Comparison of ENCODE assay signal across 22 cellular contexts in the genomic region with DNA sequence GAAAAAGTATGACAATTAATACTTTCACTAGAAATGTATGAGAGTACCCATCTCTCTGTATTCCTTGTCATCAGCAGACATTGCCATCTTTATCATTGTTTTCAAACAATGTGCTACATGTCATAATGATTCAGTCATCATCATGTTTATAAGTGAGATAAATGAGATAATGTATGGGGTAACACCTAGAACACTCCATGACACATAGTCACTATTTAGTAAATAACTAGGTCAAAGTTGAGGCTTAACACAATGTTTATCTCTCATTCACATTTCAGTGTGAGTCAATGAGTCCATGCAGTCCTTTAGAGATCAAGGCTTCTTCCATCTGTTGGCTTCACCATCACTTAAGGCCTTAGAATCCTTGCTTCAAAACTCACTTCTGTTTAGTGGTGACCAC.
DNase-seq lines count a peak whose midpoint lies in the region; ATAC-seq, FAIRE-seq and TF ChIP-seq lines count a peak whose summit lies in the region.
"Had no signal": no experiment of that assay in that cellular context is flagged by ENCODE, and none has a peak within 500 bp of the region (broad histone marks: within the 10 kb centered on the region; RNA-seq: fewer than 3 reads in every experiment).

No MANE protein-coding gene starts in this region.

- no peaks in the 10 kb centered on the region for H3K27me3 ChIP-seq in IMR-90 (ENCODE audit: control insufficient read depth, insufficient read depth, low read length)
- no peaks in the 10 kb centered on the region for H3K27me3 ChIP-seq in astrocyte (ENCODE audit: insufficient read depth, low read length)
- no peaks in the 10 kb centered on the region for H3K27me3 ChIP-seq in mesenchymal stem cell (ENCODE audit: control insufficient read depth in 1 of 2, insufficient read depth in 1 of 2, low read length in 2 of 2)
- H3K27me3 ChIP-seq in H7 (ENCODE audit: control insufficient read depth, insufficient read depth, low read length) = no peaks in the 10 kb centered on the region
- no peaks in the 10 kb centered on the region for H3K27me3 ChIP-seq in neural progenitor cell
- H3K27me3 ChIP-seq: BE2C had no signal

- H2AK9ac ChIP-seq in IMR-90 (replicated peaks; ENCODE audit: low read depth, low read length, poor library complexity) = no peak overlapping the region

- H3K79me2 ChIP-seq in astrocyte (ENCODE audit: insufficient read depth, low read length) (no peaks in the 10 kb centered on the region), neural progenitor cell (ENCODE audit: low read depth) (no peaks in the 10 kb centered on the region)

- FAIRE-seq in astrocyte (lab: Jason Lieb, UNC) = peak; percentile 37
- FAIRE-seq: RCC 7860 had no signal

- in situ Hi-C loops in IMR-90 (cut with MboI; ENCODE audit: low sequenced_read_pairs) = no loop called here

- H4K5ac ChIP-seq in IMR-90 (ENCODE audit: low read depth, low read length) = no peak overlapping the region

- no peak for TF ChIP-seq CTCF in IMR-90 (conservative IDR thresholded peaks at IDR 0.05; ENCODE audit: low read depth, low read length)
- TF ChIP-seq CTCF in astrocyte (IDR thresholded peaks at IDR 0.05; ENCODE audit: insufficient read depth, low read depth, low read length) = no peak
- TF ChIP-seq CTCF in neural progenitor cell (IDR thresholded peaks at IDR 0.05) = no peak

- H3K27me3 Mint-ChIP-seq in astrocyte (ENCODE audit: low read depth, unreplicated experiment) (no peaks in the 10 kb centered on the region), neural progenitor cell (ENCODE audit: insufficient read depth, low read depth) (no peaks in the 10 kb centered on the region)
- H3K27me3 Mint-ChIP-seq in activated T-helper 1 cell treated with anti-CD3 and anti-CD28 coated beads, Interleukin-12 subunit alpha, Interleukin-12 subunit beta, Interleukin-2, Interleukin-4 antibody, amounts not matched to agents 30 ng/mL and 10 ng/mL and 1 ng/mL, durations not matched to agents 14 hours and 24 hours and 36 hours (ENCODE audit: insufficient read depth) = no peaks in the 10 kb centered on the region
- H3K27me3 Mint-ChIP-seq: CD4-positive, CD25-positive, alpha-beta regulatory T cell had no signal

- no peaks in the 10 kb centered on the region for H3K36me3 ChIP-seq in IMR-90 (ENCODE audit: control insufficient read depth, insufficient read depth, low read length)
- no peaks in the 10 kb centered on the region for H3K36me3 ChIP-seq in astrocyte (ENCODE audit: insufficient read depth, low read length)
- no peaks in the 10 kb centered on the region for H3K36me3 ChIP-seq in mesenchymal stem cell (ENCODE audit: control insufficient read depth in 1 of 2, insufficient read depth in 2 of 2, low read depth in 1 of 2, low read length in 2 of 2)
- no peaks in the 10 kb centered on the region for H3K36me3 ChIP-seq in H7 (replicated peaks; ENCODE audit: control insufficient read depth, insufficient read depth, low read length)
- no peaks in the 10 kb centered on the region for H3K36me3 ChIP-seq in neural progenitor cell
- H3K36me3 ChIP-seq: BE2C had no signal

- H3K4me1 ChIP-seq in IMR-90 (ENCODE audit: control insufficient read depth, insufficient read depth, low read length) = no peaks in the 10 kb centered on the region
- peaks cover 3% of the 10 kb centered on the region for H3K4me1 ChIP-seq in astrocyte (ENCODE audit: insufficient read depth, low read length)
- H3K4me1 ChIP-seq in mesenchymal stem cell (ENCODE audit: control insufficient read depth, insufficient read depth, low read depth, low read length) = no peaks in the 10 kb centered on the region
- H3K4me1 ChIP-seq in neural progenitor cell = no peaks in the 10 kb centered on the region
- H3K4me1 ChIP-seq: BE2C had no signal

- no peak overlapping the region for H2BK12ac ChIP-seq in mesenchymal stem cell (ENCODE audit: low read length in 2 of 2)

- H3K4me2 ChIP-seq in IMR-90 (ENCODE audit: low read depth, low read length) (no peak overlapping the region), astrocyte (ENCODE audit: low read length) (no peak overlapping the region), mesenchymal stem cell (ENCODE audit: low read length, poor library complexity, severe bottlenecking) (no peak overlapping the region), neural progenitor cell (no peak overlapping the region)

- CTCF ChIA-PET in IMR-90 (lab: Yijun Ruan, JAX) = no interaction called here

- BruUV-seq in IMR-90 (replicated peaks; lab: Mats Ljungman, UMichigan) = no TSS peak

- POLR2A ChIA-PET in IMR-90 (lab: Charles Lee; ENCODE audit: unreplicated experiment) = no interaction called here

- no peaks in the 10 kb centered on the region for H3K9me3 ChIP-seq in IMR-90 (ENCODE audit: control insufficient read depth, insufficient read depth, low read length)
- H3K9me3 ChIP-seq in astrocyte (ENCODE audit: insufficient read depth, low read depth, low read length) = no peaks in the 10 kb centered on the region
- H3K9me3 ChIP-seq in mesenchymal stem cell (ENCODE audit: control insufficient read depth, low read length) = no peaks in the 10 kb centered on the region
- no peaks in the 10 kb centered on the region for H3K9me3 ChIP-seq in neural progenitor cell (ENCODE audit: low read depth)
- H3K9me3 ChIP-seq: BE2C had no signal

- H3K36me3 Mint-ChIP-seq in astrocyte (ENCODE audit: low read depth, unreplicated experiment) = no peaks in the 10 kb centered on the region
- no peaks in the 10 kb centered on the region for H3K36me3 Mint-ChIP-seq in activated T-helper 1 cell treated with anti-CD3 and anti-CD28 coated beads, Interleukin-12 subunit alpha, Interleukin-12 subunit beta, Interleukin-2, Interleukin-4 antibody, amounts not matched to agents 30 ng/mL and 10 ng/mL and 1 ng/mL, durations not matched to agents 14 hours and 24 hours and 36 hours (ENCODE audit: low read depth)
- peaks cover 3% of the 10 kb centered on the region for H3K36me3 Mint-ChIP-seq in neural progenitor cell
- H3K36me3 Mint-ChIP-seq: CD4-positive, CD25-positive, alpha-beta regulatory T cell had no signal

- H3K27ac ChIP-seq in IMR-90 (ENCODE audit: insufficient read depth, low read length) (no peak overlapping the region), astrocyte (ENCODE audit: low read depth, low read length) (no peak overlapping the region), mesenchymal stem cell (ENCODE audit: low read length, poor library complexity, severe bottlenecking) (no peak overlapping the region), neural progenitor cell (no peak overlapping the region)

- H4K8ac ChIP-seq in IMR-90 (ENCODE audit: low read depth in 2 of 2, low read length in 2 of 2) (no peak overlapping the region), mesenchymal stem cell (ENCODE audit: low read length) (no peak overlapping the region)

- H3K56ac ChIP-seq in IMR-90 (ENCODE audit: extremely low read depth, insufficient read depth, low read length) = no peak overlapping the region

- H3K79me1 ChIP-seq in IMR-90 (ENCODE audit: low read depth in 1 of 2, low read length in 2 of 2) (no peaks in the 10 kb centered on the region), mesenchymal stem cell (replicated peaks; ENCODE audit: low read length, poor library complexity, severe bottlenecking) (no peaks in the 10 kb centered on the region)

- H3K4me3 Mint-ChIP-seq in astrocyte (ENCODE audit: unreplicated experiment) = no peak overlapping the region
- H3K4me3 Mint-ChIP-seq in activated T-helper 1 cell treated with anti-CD3 and anti-CD28 coated beads, Interleukin-12 subunit alpha, Interleukin-12 subunit beta, Interleukin-2, Interleukin-4 antibody, amounts not matched to agents 30 ng/mL and 10 ng/mL and 1 ng/mL, durations not matched to agents 14 hours and 24 hours and 36 hours = no peak overlapping the region
- no peak overlapping the region for H3K4me3 Mint-ChIP-seq in neural progenitor cell
- H3K4me3 Mint-ChIP-seq: CD4-positive, CD25-positive, alpha-beta regulatory T cell had no signal

- no peak overlapping the region for H3K4me3 ChIP-seq in IMR-90 (ENCODE audit: insufficient read depth, low read depth, low read length)
- no peak overlapping the region for H3K4me3 ChIP-seq in astrocyte (ENCODE audit: insufficient read depth, low read depth, low read length)
- H3K4me3 ChIP-seq in mesenchymal stem cell (ENCODE audit: insufficient read depth in 1 of 2, low read depth in 1 of 2, low read length in 2 of 2) = no peak overlapping the region
- no peak overlapping the region for H3K4me3 ChIP-seq in H7 (ENCODE audit: insufficient read depth, low read depth, low read length)
- H3K4me3 ChIP-seq in neural progenitor cell = no peak overlapping the region

- H2BK120ac ChIP-seq in IMR-90 (ENCODE audit: low read depth, low read length) (no peak overlapping the region), mesenchymal stem cell (ENCODE audit: low read depth, low read length) (no peak overlapping the region)

- H3K9ac ChIP-seq in IMR-90 (ENCODE audit: low read depth, low read length) = no peak overlapping the region
- no peak overlapping the region for H3K9ac ChIP-seq in astrocyte (ENCODE audit: low read length)
- no peak overlapping the region for H3K9ac ChIP-seq in mesenchymal stem cell (ENCODE audit: low read length)
- H3K9ac ChIP-seq in neural progenitor cell = no peak overlapping the region

- H2BK15ac ChIP-seq in IMR-90 (ENCODE audit: low read depth, low read length) (no peak overlapping the region), mesenchymal stem cell (ENCODE audit: low read depth, poor library complexity, severe bottlenecking) (no peak overlapping the region)

- intact Hi-C loops in IMR-90 (cut with micrococcal nuclease) = no loop called here
- intact Hi-C loops in activated T-helper 1 cell treated with anti-CD3 and anti-CD28 coated beads, Interleukin-12 subunit alpha, Interleukin-12 subunit beta, Interleukin-2, Interleukin-4 antibody, amounts not matched to agents 30 ng/mL and 10 ng/mL and 1 ng/mL, durations not matched to agents 14 hours and 24 hours and 36 hours (cut with micrococcal nuclease) = no loop called here

- H3K14ac ChIP-seq in IMR-90 (replicated peaks; ENCODE audit: low read depth, low read length) (no peak overlapping the region), mesenchymal stem cell (ENCODE audit: low read length in 2 of 2) (no peak overlapping the region)

- H2AFZ ChIP-seq in IMR-90 (replicated peaks; ENCODE audit: low read length, poor library complexity) (no peak overlapping the region), astrocyte (ENCODE audit: low read depth, low read length) (no peak overlapping the region), mesenchymal stem cell (ENCODE audit: low read depth, low read length) (no peak overlapping the region), neural progenitor cell (replicated peaks) (no peak overlapping the region)

- H3K4ac ChIP-seq in IMR-90 (ENCODE audit: low read depth, low read length) (no peak overlapping the region), mesenchymal stem cell (ENCODE audit: low read depth in 1 of 2, low read length in 2 of 2) (no peak overlapping the region)

- no peak for TF ChIP-seq POLR2A in IMR-90 (IDR thresholded peaks at IDR 0.05; ENCODE audit: low read depth, low read length)

- H4K20me1 ChIP-seq in IMR-90 (ENCODE audit: insufficient read depth, low read length) (no peaks in the 10 kb centered on the region), astrocyte (ENCODE audit: insufficient read depth, low read length) (no peaks in the 10 kb centered on the region), neural progenitor cell (ENCODE audit: low read depth) (no peaks in the 10 kb centered on the region)

- H2AK5ac ChIP-seq in IMR-90 (ENCODE audit: low read depth, low read length) = no peak overlapping the region
- H2AK5ac ChIP-seq in mesenchymal stem cell (ENCODE audit: low read length, severe bottlenecking) = no peak overlapping the region

- H3K18ac ChIP-seq in IMR-90 (ENCODE audit: low read depth, low read length) (no peak overlapping the region), mesenchymal stem cell (ENCODE audit: low read depth in 1 of 2, low read length in 2 of 2) (no peak overlapping the region)

- H2BK20ac ChIP-seq in IMR-90 (ENCODE audit: low read depth, low read length) = no peak overlapping the region

- H3K23ac ChIP-seq in IMR-90 (ENCODE audit: low read depth, low read length) (no peak overlapping the region), mesenchymal stem cell (ENCODE audit: low read length in 2 of 2) (no peak overlapping the region)

- H4K91ac ChIP-seq in IMR-90 (ENCODE audit: insufficient read depth, low read depth, low read length) = no peak overlapping the region
- H4K91ac ChIP-seq in mesenchymal stem cell (ENCODE audit: low read length) = no peak overlapping the region

- H3K27ac Mint-ChIP-seq in astrocyte (ENCODE audit: unreplicated experiment) (no peak overlapping the region), neural progenitor cell (no peak overlapping the region)
- H3K27ac Mint-ChIP-seq in activated T-helper 1 cell treated with anti-CD3 and anti-CD28 coated beads, Interleukin-12 subunit alpha, Interleukin-12 subunit beta, Interleukin-2, Interleukin-4 antibody, amounts not matched to agents 30 ng/mL and 10 ng/mL and 1 ng/mL, durations not matched to agents 14 hours and 24 hours and 36 hours = no peak overlapping the region
- H3K27ac Mint-ChIP-seq: CD4-positive, CD25-positive, alpha-beta regulatory T cell had no signal

- DNase-seq in EH (ENCODE audit: low read depth) (peak; percentile 35), IMR-90 (peak; percentile 1), astrocyte (ENCODE audit: low read depth) (no peak), mesenchymal stem cell (peak; percentile 29), H7 (no peak), neural progenitor cell (ENCODE audit: low spot score) (no peak)
- no peak for DNase-seq in activated T-helper 1 cell treated with anti-CD3 and anti-CD28 coated beads, Interleukin-12 subunit alpha, Interleukin-12 subunit beta, Interleukin-2, Interleukin-4 antibody, amounts not matched to agents 30 ng/mL and 10 ng/mL and 1 ng/mL, durations not matched to agents 14 hours and 24 hours and 36 hours (ENCODE audit: low spot score)
- DNase-seq: BE2C; CD4-positive, CD25-positive, alpha-beta regulatory T cell; DMS53; Kasumi-1; NCI-H1092 treated with DMSO at 0.1 percent for 48 hours; NCI-H146; NCI-H2081; NCI-H2171 treated with DMSO at 0.1 percent for 48 hours; NCI-H446 treated with DMSO at 0.1 percent for 48 hours; NCI-H748 treated with DMSO at 0.1 percent for 48 hours; NK-92 treated with Interleukin-12 subunit alpha and Interleukin-12 subunit beta, amount 100 ng/mL, for 24 hours; Right ventricle myocardium superior; SW 1271 had no signal

- no peak for TF ChIP-seq RAD21 in IMR-90 (IDR thresholded peaks at IDR 0.05; ENCODE audit: low read length)

- dilution Hi-C loops in IMR-90 (cut with HindIII; ENCODE audit: low sequenced_read_pairs, unreplicated experiment) = no loop called here

- H2BK5ac ChIP-seq in IMR-90 (ENCODE audit: low read depth, low read length, poor library complexity, severe bottlenecking) = no peak overlapping the region
- no peak overlapping the region for H2BK5ac ChIP-seq in mesenchymal stem cell (ENCODE audit: low read depth, low read length, poor library complexity, severe bottlenecking)

- H3K9me3 Mint-ChIP-seq in astrocyte (ENCODE audit: unreplicated experiment) (no peaks in the 10 kb centered on the region), neural progenitor cell (no peaks in the 10 kb centered on the region)
- no peaks in the 10 kb centered on the region for H3K9me3 Mint-ChIP-seq in activated T-helper 1 cell treated with anti-CD3 and anti-CD28 coated beads, Interleukin-12 subunit alpha, Interleukin-12 subunit beta, Interleukin-2, Interleukin-4 antibody, amounts not matched to agents 30 ng/mL and 10 ng/mL and 1 ng/mL, durations not matched to agents 14 hours and 24 hours and 36 hours

- H3K4me1 Mint-ChIP-seq in astrocyte (ENCODE audit: low read depth, unreplicated experiment) (peaks cover 5% of the 10 kb centered on the region), neural progenitor cell (peaks cover under 1% of the 10 kb centered on the region)
- H3K4me1 Mint-ChIP-seq in activated T-helper 1 cell treated with anti-CD3 and anti-CD28 coated beads, Interleukin-12 subunit alpha, Interleukin-12 subunit beta, Interleukin-2, Interleukin-4 antibody, amounts not matched to agents 30 ng/mL and 10 ng/mL and 1 ng/mL, durations not matched to agents 14 hours and 24 hours and 36 hours (ENCODE audit: low read depth) = no peaks in the 10 kb centered on the region
- H3K4me1 Mint-ChIP-seq: CD4-positive, CD25-positive, alpha-beta regulatory T cell had no signal

- ATAC-seq in IMR-90 (ENCODE audit: low read depth) (no peak), HG03045 (IDR thresholded peaks at IDR 0.05; ENCODE audit: unreplicated experiment) (no peak)

- peaks cover 4% of the 10 kb centered on the region; the same call in 1 of the 2 replicates for H3K9me1 ChIP-seq in IMR-90 (ENCODE audit: insufficient read depth, low read length)

- H3F3A ChIP-seq in neural progenitor cell (ENCODE audit: low read depth) = no peaks in the 10 kb centered on the region

Comparison
In these comparisons a context has a peak if more than half of its experiments do, and no peak if none do; other contexts are left out.
1. DNase-seq: peak in EH (single experiment), IMR-90 (single experiment) and mesenchymal stem cell (single experiment); none in astrocyte (single experiment), H7 (single experiment), activated T-helper 1 cell treated with anti-CD3 and anti-CD28 coated beads, Interleukin-12 subunit alpha, Interleukin-12 subunit beta, Interleukin-2, Interleukin-4 antibody, amounts not matched to agents 30 ng/mL and 10 ng/mL and 1 ng/mL, durations not matched to agents 14 hours and 24 hours and 36 hours (single experiment) and neural progenitor cell (single experiment).